8 cellular contexts compared by ENCODE assay signal in genomic region chr5:143403607-143404415, GRCh38. TPM values are rescaled to one million over a fixed set of nuclear protein-coding genes. Genes with fewer than 3 reads are reported as not detected.
DNase-seq lines count a peak whose midpoint lies in the region; ATAC-seq and TF ChIP-seq lines count a peak whose summit lies in the region.

NR3C1 (minus strand) TSS chr5:143403686; CDS start chr5:143400839, 2,847 bp downstream.

- TF ChIP-seq CTCF in fibroblast of pulmonary artery (IDR thresholded peaks at IDR 0.05; ENCODE audit: low read length, missing control alignments) = peak; percentile 20
- no peak for TF ChIP-seq CTCF in nephron progenitor cell (IDR thresholded peaks at IDR 0.05)

- peak within 1 kb of the TSS; percentile 88 for H3K4me3 Mint-ChIP-seq in activated T-helper 2 cell treated with anti-CD3 and anti-CD28 coated beads, Interferon-gamma antibody, Interleukin-2, Interleukin-4, amounts not matched to agents 10 μg/mL and 5 μg/mL and 100 μg/mL, durations not matched to agents 14 hours and 24 hours and 36 hours (ENCODE audit: low read depth)
- peak within 1 kb of the TSS; percentile 93 for H3K4me3 Mint-ChIP-seq in nephron progenitor cell
- H3K4me3 Mint-ChIP-seq in stimulated activated naive CD8-positive, alpha-beta T cell treated with anti-CD3 and anti-CD28 coated beads, Interleukin-15, amount 100 ng/mL, for 72 hours = peak within 1 kb of the TSS; percentile 90 to 96

- H3K27me3 Mint-ChIP-seq in activated T-helper 2 cell treated with anti-CD3 and anti-CD28 coated beads, Interferon-gamma antibody, Interleukin-2, Interleukin-4, amounts not matched to agents 10 μg/mL and 5 μg/mL and 100 μg/mL, durations not matched to agents 14 hours and 24 hours and 36 hours (ENCODE audit: low read depth) = no peaks in the 10 kb centered on the region
- peaks cover 39% of the 10 kb centered on the region for H3K27me3 Mint-ChIP-seq in nephron progenitor cell (ENCODE audit: low read depth, poor library complexity)
- H3K27me3 Mint-ChIP-seq in stimulated activated naive CD8-positive, alpha-beta T cell treated with anti-CD3 and anti-CD28 coated beads, Interleukin-15, amount 100 ng/mL, for 72 hours = no peaks in the 10 kb centered on the region

- H3K4me1 Mint-ChIP-seq in activated T-helper 2 cell treated with anti-CD3 and anti-CD28 coated beads, Interferon-gamma antibody, Interleukin-2, Interleukin-4, amounts not matched to agents 10 μg/mL and 5 μg/mL and 100 μg/mL, durations not matched to agents 14 hours and 24 hours and 36 hours (ENCODE audit: low read depth) = peaks cover 45% of the 10 kb centered on the region
- peaks cover 32% of the 10 kb centered on the region for H3K4me1 Mint-ChIP-seq in nephron progenitor cell
- peaks cover 31% of the 10 kb centered on the region for H3K4me1 Mint-ChIP-seq in stimulated activated naive CD8-positive, alpha-beta T cell treated with anti-CD3 and anti-CD28 coated beads, Interleukin-15, amount 100 ng/mL, for 72 hours

- H3K27ac Mint-ChIP-seq in activated T-helper 2 cell treated with anti-CD3 and anti-CD28 coated beads, Interferon-gamma antibody, Interleukin-2, Interleukin-4, amounts not matched to agents 10 μg/mL and 5 μg/mL and 100 μg/mL, durations not matched to agents 14 hours and 24 hours and 36 hours = peak within 1 kb of the TSS; percentile 97
- H3K27ac Mint-ChIP-seq in nephron progenitor cell = no peak within 1 kb of the TSS
- peak within 1 kb of the TSS; percentile 99 for H3K27ac Mint-ChIP-seq in stimulated activated naive CD8-positive, alpha-beta T cell treated with anti-CD3 and anti-CD28 coated beads, Interleukin-15, amount 100 ng/mL, for 72 hours

- ATAC-seq in GM19468 (IDR thresholded peaks at IDR 0.05; ENCODE audit: extremely low read depth, unreplicated experiment) = peak; percentile 78
- ATAC-seq in stimulated activated naive CD8-positive, alpha-beta T cell treated with anti-CD3 and anti-CD28 coated beads, Interleukin-15, amount 100 ng/mL, for 72 hours = peak; percentile 74

- peak within 1 kb of the TSS; percentile 84 for H3K4me3 ChIP-seq in fibroblast of pulmonary artery (replicated peaks; ENCODE audit: low read depth, low read length)

- H3K9me3 Mint-ChIP-seq in activated T-helper 2 cell treated with anti-CD3 and anti-CD28 coated beads, Interferon-gamma antibody, Interleukin-2, Interleukin-4, amounts not matched to agents 10 μg/mL and 5 μg/mL and 100 μg/mL, durations not matched to agents 14 hours and 24 hours and 36 hours = peaks cover 7% of the 10 kb centered on the region
- peaks cover 8% of the 10 kb centered on the region for H3K9me3 Mint-ChIP-seq in nephron progenitor cell
- H3K9me3 Mint-ChIP-seq in stimulated activated naive CD8-positive, alpha-beta T cell treated with anti-CD3 and anti-CD28 coated beads, Interleukin-15, amount 100 ng/mL, for 72 hours = peaks cover 0 to 10% of the 10 kb centered on the region in 2 donors

- peak; percentile 98 for DNase-seq in DMS 273 (lab: John Stamatoyannopoulos, UW; ENCODE audit: unreplicated experiment)
- peak; percentile 79 for DNase-seq in HT1080 (ENCODE audit: low read depth)
- DNase-seq in RPMI8226 = peak; percentile 89
- peak; percentile 81 for DNase-seq in activated T-helper 2 cell treated with anti-CD3 and anti-CD28 coated beads, Interferon-gamma antibody, Interleukin-2, Interleukin-4, amounts not matched to agents 10 μg/mL and 5 μg/mL and 100 μg/mL, durations not matched to agents 14 hours and 24 hours and 36 hours (ENCODE audit: low spot score)
- DNase-seq in fibroblast of pulmonary artery (ENCODE audit: low read depth) = peak; percentile 89
- DNase-seq in nephron progenitor cell = peak; percentile 79
- peak; percentile 91 for DNase-seq in stimulated activated naive CD8-positive, alpha-beta T cell treated with anti-CD3 and anti-CD28 coated beads, Interleukin-15, amount 100 ng/mL, for 72 hours

- peaks cover 47% of the 10 kb centered on the region for H3K36me3 Mint-ChIP-seq in activated T-helper 2 cell treated with anti-CD3 and anti-CD28 coated beads, Interferon-gamma antibody, Interleukin-2, Interleukin-4, amounts not matched to agents 10 μg/mL and 5 μg/mL and 100 μg/mL, durations not matched to agents 14 hours and 24 hours and 36 hours (ENCODE audit: low read depth)
- no peaks in the 10 kb centered on the region for H3K36me3 Mint-ChIP-seq in nephron progenitor cell (ENCODE audit: low read depth)

- intact Hi-C loops in activated T-helper 2 cell treated with anti-CD3 and anti-CD28 coated beads, Interferon-gamma antibody, Interleukin-2, Interleukin-4, amounts not matched to agents 10 μg/mL and 5 μg/mL and 100 μg/mL, durations not matched to agents 14 hours and 24 hours and 36 hours (cut with micrococcal nuclease) = loop anchor here (1.0 to 5.0 kb wide), 14 partner anchors 31 to 768 kb away; partner anchors contain the start of genes KCTD16 and YIPF5

RNA-seq across cellular contexts. Expression of gene NR3C1, which starts in this region (rescaled TPM):
- 39.2 and 40.3 TPM in 2 replicates for total RNA-seq in HT1080 (2014; rRNA removed; shearing (Covaris generic))
- 40.8 and 55.0 TPM in 2 replicates for polyA plus RNA-seq in HT1080 (2015; cell fraction: cytosol; rRNA removed)
- polyA plus RNA-seq in HT1080 (2015; cell fraction: nucleus; rRNA removed) = 51.9 and 56.7 TPM in 2 replicates
- total RNA-seq in activated T-helper 2 cell treated with anti-CD3 and anti-CD28 coated beads, Interferon-gamma antibody, Interleukin-2, Interleukin-4, amounts not matched to agents 10 μg/mL and 5 μg/mL and 100 μg/mL, durations not matched to agents 14 hours and 24 hours and 36 hours = 51.3 and 52.0 TPM in 2 replicates

Comparison
In these comparisons a context has a peak if more than half of its experiments do, and no peak if none do; other contexts are left out.
1. Peak in every context shown above with its lines: DNase-seq, ATAC-seq and H3K4me3 ChIP-seq.